16 cellular contexts compared by ENCODE assay signal in genomic region chr9:4212661-4213060, GRCh38.
A peak's percentile ranks its signal among the peaks of the same experiment; 100 is the strongest.
DNase-seq lines count a peak whose midpoint lies in the region; ATAC-seq and TF ChIP-seq lines count a peak whose summit lies in the region.
"Had no signal": no experiment of that assay in that cellular context is flagged by ENCODE, and none has a peak within 500 bp of the region (broad histone marks: within the 10 kb centered on the region; RNA-seq: fewer than 3 reads in every experiment).

No MANE protein-coding gene starts in this region.

- POLR2A ChIA-PET in HEK293T (lab: Yijun Ruan, JAX) = no interaction called here

- ATAC-seq in GM18867 (IDR thresholded peaks at IDR 0.05; ENCODE audit: unreplicated experiment) = no peak
- ATAC-seq: GM12878 had no signal

- DNase-seq in RPMI7951 (ENCODE audit: low read depth) (peak; percentile 54), foreskin melanocyte (peak; percentile 60), HEK293T (ENCODE audit: extremely low spot score) (no peak), G401 (ENCODE audit: low spot score) (no peak)
- DNase-seq: 8988T; ACHN; BE2C; C1 segment of cervical spinal cord; CD4-positive, alpha-beta memory T cell; CD4-positive, CD25-positive, alpha-beta regulatory T cell; CD8-positive, alpha-beta memory T cell; COR-L47; DMS79 treated with DMSO at 0.1 percent for 48 hours; GDM1 had no signal

- CTCF ChIA-PET in HEK293T (lab: Yijun Ruan, JAX) = no interaction called here

- in situ Hi-C loops in G401 (cut with HindIII; ENCODE audit: low sequenced_read_pairs) = no loop called here

TF ChIP-seq in HEK293T, 16 proteins besides CTCF, POLR2A, EP300 and RAD21:
- TF ChIP-seq SP1 (IDR thresholded peaks at IDR 0.05) = no peak
- TF ChIP-seq PKNOX1 (IDR thresholded peaks at IDR 0.05) = no peak

Comparison
In these comparisons a context has a peak if more than half of its experiments do, and no peak if none do; other contexts are left out.
1. DNase-seq: peak in RPMI7951 (single experiment) and foreskin melanocyte (single experiment); none in HEK293T (single experiment) and G401 (single experiment).